ENCODE assay signal across 8 cellular contexts in the genomic region with DNA sequence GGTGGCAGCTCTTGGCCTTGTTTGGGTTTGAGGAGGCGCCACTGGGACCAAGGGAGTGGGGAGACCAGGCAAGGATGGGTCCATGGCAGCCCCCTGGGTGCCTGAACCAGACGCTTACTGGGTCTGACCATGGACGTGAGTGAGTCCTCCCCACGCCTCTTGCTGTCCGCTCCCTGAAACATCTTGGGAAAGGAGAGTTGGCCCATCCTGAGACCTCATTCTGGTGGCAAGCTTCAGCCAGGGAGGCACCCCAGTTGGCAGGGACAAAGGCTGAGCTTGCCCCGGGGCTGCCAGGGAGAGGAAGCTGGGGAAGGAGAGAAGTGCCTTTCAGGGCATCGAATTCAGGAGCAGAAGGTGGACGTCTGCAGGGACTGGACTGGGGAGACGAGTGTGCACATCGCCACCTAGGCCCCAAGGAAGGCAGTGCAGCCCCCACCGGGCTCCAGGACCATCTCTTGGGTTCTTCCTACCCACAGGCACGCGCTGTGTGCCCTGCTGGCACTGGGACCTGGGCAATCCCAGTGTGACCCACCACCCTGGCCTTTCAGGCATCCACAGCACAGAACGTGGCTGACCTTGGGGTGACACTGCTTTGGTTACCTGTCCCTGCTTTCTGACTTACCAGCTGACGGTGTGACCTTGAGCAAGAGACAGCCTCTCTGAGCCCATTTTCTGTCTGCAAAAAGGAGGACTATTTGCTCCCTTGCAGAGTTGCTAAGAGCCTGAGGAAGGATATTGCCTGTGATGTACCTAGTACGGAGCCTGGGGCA.
DNase-seq lines count a peak whose midpoint lies in the region; ATAC-seq and TF ChIP-seq lines count a peak whose summit lies in the region.

No MANE protein-coding gene starts in this region.

- H3K36me3 ChIP-seq in BE2C (no peaks in the 10 kb centered on the region), HAP-1 (replicated peaks) (no peaks in the 10 kb centered on the region), PC-3 (ENCODE audit: low read depth, low read length) (no peaks in the 10 kb centered on the region)

- H3K9me2 ChIP-seq in PC-3 (replicated peaks; ENCODE audit: low read length), result no peaks in the 10 kb centered on the region

- H3K4me3 ChIP-seq in BE2C (ENCODE audit: low read depth, low read length) (no peak overlapping the region), HAP-1 (no peak overlapping the region), PC-3 (ENCODE audit: low read length) (no peak overlapping the region)

- H3F3A ChIP-seq in PC-3 (ENCODE audit: low read length, unreplicated experiment), result no peaks in the 10 kb centered on the region

- H3K27ac ChIP-seq in PC-3 (ENCODE audit: low read length), result peak overlapping the region; percentile 73

- no peaks in the 10 kb centered on the region for H3K27me3 ChIP-seq in BE2C
- H3K27me3 ChIP-seq in HAP-1 (ENCODE audit: low read depth), result no peaks in the 10 kb centered on the region
- no peaks in the 10 kb centered on the region for H3K27me3 ChIP-seq in PC-3 (ENCODE audit: low read length)

- peak; percentile 73 for TF ChIP-seq CTCF in BE2C (IDR thresholded peaks at IDR 0.05; ENCODE audit: low read depth, low read length)
- TF ChIP-seq CTCF in PC-3 (conservative IDR thresholded peaks at IDR 0.05; ENCODE audit: low read depth, low read length), result peak; percentile 79
- TF ChIP-seq CTCF in glutamatergic neuron (IDR thresholded peaks at IDR 0.05; ENCODE audit: partially characterized antibody, unreplicated experiment), result peak; percentile 76

- no peak overlapping the region; the same call in 1 of the 2 replicates for H2AFZ ChIP-seq in PC-3 (ENCODE audit: low read length)

- no peaks in the 10 kb centered on the region for H3K9me3 ChIP-seq in BE2C
- H3K9me3 ChIP-seq in HAP-1, result peaks cover 3% of the 10 kb centered on the region; the same call in 1 of the 2 replicates
- no peaks in the 10 kb centered on the region for H3K9me3 ChIP-seq in PC-3 (ENCODE audit: low read length)

- H3K4me3 Mint-ChIP-seq in activated T-helper 2 cell treated with anti-CD3 and anti-CD28 coated beads, Interferon-gamma antibody, Interleukin-2, Interleukin-4, amounts not matched to agents 10 μg/mL and 5 μg/mL and 100 μg/mL, durations not matched to agents 14 hours and 24 hours and 36 hours (ENCODE audit: low read depth), result no peak overlapping the region
- H3K4me3 Mint-ChIP-seq in glutamatergic neuron (ENCODE audit: unreplicated experiment), result no peak overlapping the region

- DNase-seq in BE2C (peak; percentile 58), HAP-1 (ENCODE audit: low spot score in 2 of 2) (peak; percentile 25 to 75), PC-3 (peak; percentile 67), glutamatergic neuron (peak; percentile 80), posterior vena cava (ENCODE audit: low spot score) (peak; percentile 79)
- DNase-seq in activated T-helper 2 cell treated with anti-CD3 and anti-CD28 coated beads, Interferon-gamma antibody, Interleukin-2, Interleukin-4, amounts not matched to agents 10 μg/mL and 5 μg/mL and 100 μg/mL, durations not matched to agents 14 hours and 24 hours and 36 hours (ENCODE audit: low spot score), result peak; percentile 18

- BruUV-seq in PC-3 (replicated peaks; lab: Mats Ljungman, UMichigan), result no TSS peak

- no peaks in the 10 kb centered on the region for H3K79me2 ChIP-seq in PC-3 (ENCODE audit: low read length)

- peak overlapping the region; percentile 64 for H3K4me2 ChIP-seq in PC-3 (ENCODE audit: low read length)

- no peaks in the 10 kb centered on the region for H3K36me3 Mint-ChIP-seq in activated T-helper 2 cell treated with anti-CD3 and anti-CD28 coated beads, Interferon-gamma antibody, Interleukin-2, Interleukin-4, amounts not matched to agents 10 μg/mL and 5 μg/mL and 100 μg/mL, durations not matched to agents 14 hours and 24 hours and 36 hours (ENCODE audit: low read depth)
- peaks cover 4% of the 10 kb centered on the region for H3K36me3 Mint-ChIP-seq in glutamatergic neuron (ENCODE audit: unreplicated experiment)

- no peaks in the 10 kb centered on the region for H3K4me1 ChIP-seq in BE2C
- H3K4me1 ChIP-seq in HAP-1, result no peaks in the 10 kb centered on the region
- peaks cover 34% of the 10 kb centered on the region for H3K4me1 ChIP-seq in PC-3 (ENCODE audit: insufficient read depth, low read length)

- no peak overlapping the region for H3K27ac Mint-ChIP-seq in activated T-helper 2 cell treated with anti-CD3 and anti-CD28 coated beads, Interferon-gamma antibody, Interleukin-2, Interleukin-4, amounts not matched to agents 10 μg/mL and 5 μg/mL and 100 μg/mL, durations not matched to agents 14 hours and 24 hours and 36 hours
- no peak overlapping the region for H3K27ac Mint-ChIP-seq in glutamatergic neuron (ENCODE audit: unreplicated experiment)

- in situ Hi-C loops in HAP-1 (cut with MboI; ENCODE audit: low sequenced_read_pairs), result no loop called here

- no peaks in the 10 kb centered on the region for H4K20me1 ChIP-seq in PC-3 (ENCODE audit: low read length)

- POLR2A ChIA-PET in PC-3 (lab: Charles Lee; ENCODE audit: unreplicated experiment), result no interaction called here

- intact Hi-C loops in PC-3 (cut with micrococcal nuclease), result loop anchor here (1.0 to 2.0 kb wide), 2 partner anchors 139 to 144 kb away; no protein-coding TSS in a partner anchor
- intact Hi-C loops in activated T-helper 2 cell treated with anti-CD3 and anti-CD28 coated beads, Interferon-gamma antibody, Interleukin-2, Interleukin-4, amounts not matched to agents 10 μg/mL and 5 μg/mL and 100 μg/mL, durations not matched to agents 14 hours and 24 hours and 36 hours (cut with micrococcal nuclease), result no loop called here
- intact Hi-C loops in posterior vena cava (cut with DNase I), result loop anchor here in 1 of 2 donors (5.0 kb wide), 1 partner anchor 169 kb away; no protein-coding TSS in a partner anchor

- no peaks in the 10 kb centered on the region for H3K4me1 Mint-ChIP-seq in activated T-helper 2 cell treated with anti-CD3 and anti-CD28 coated beads, Interferon-gamma antibody, Interleukin-2, Interleukin-4, amounts not matched to agents 10 μg/mL and 5 μg/mL and 100 μg/mL, durations not matched to agents 14 hours and 24 hours and 36 hours (ENCODE audit: low read depth)
- H3K4me1 Mint-ChIP-seq in glutamatergic neuron (ENCODE audit: low read depth, unreplicated experiment), result no peaks in the 10 kb centered on the region

- H3K9ac ChIP-seq in PC-3 (ENCODE audit: low read length), result no peak overlapping the region

- no peaks in the 10 kb centered on the region for H3K9me3 Mint-ChIP-seq in activated T-helper 2 cell treated with anti-CD3 and anti-CD28 coated beads, Interferon-gamma antibody, Interleukin-2, Interleukin-4, amounts not matched to agents 10 μg/mL and 5 μg/mL and 100 μg/mL, durations not matched to agents 14 hours and 24 hours and 36 hours
- peaks cover 5% of the 10 kb centered on the region for H3K9me3 Mint-ChIP-seq in glutamatergic neuron (ENCODE audit: unreplicated experiment)

- CTCF ChIA-PET in PC-3 (lab: Charles Lee), result interaction anchor here (0.6 kb wide), 2 partner anchors 57 to 138 kb away, joined by 3 read pairs; no protein-coding TSS in a partner anchor

- ATAC-seq in PC-3, result peak; percentile 89
- no peak for ATAC-seq in HG03139 (IDR thresholded peaks at IDR 0.05; ENCODE audit: unreplicated experiment)
- no peak for ATAC-seq in GM18861 (IDR thresholded peaks at IDR 0.05; ENCODE audit: unreplicated experiment)

- peaks cover 8% of the 10 kb centered on the region for H3K27me3 Mint-ChIP-seq in activated T-helper 2 cell treated with anti-CD3 and anti-CD28 coated beads, Interferon-gamma antibody, Interleukin-2, Interleukin-4, amounts not matched to agents 10 μg/mL and 5 μg/mL and 100 μg/mL, durations not matched to agents 14 hours and 24 hours and 36 hours (ENCODE audit: low read depth)
- peaks cover 8% of the 10 kb centered on the region for H3K27me3 Mint-ChIP-seq in glutamatergic neuron (ENCODE audit: unreplicated experiment)

Comparison
In these comparisons a context has a peak if more than half of its experiments do, and no peak if none do; other contexts are left out.
1. DNase-seq: peak in every context shown above with its lines; median percentile 80 in glutamatergic neuron; 79 in posterior vena cava; 67 in PC-3; 58 in BE2C; 50 in HAP-1; 18 in activated T-helper 2 cell treated with anti-CD3 and anti-CD28 coated beads, Interferon-gamma antibody, Interleukin-2, Interleukin-4, amounts not matched to agents 10 μg/mL and 5 μg/mL and 100 μg/mL, durations not matched to agents 14 hours and 24 hours and 36 hours.